ENCODE assay signal across 21 cellular contexts in the genomic region with DNA sequence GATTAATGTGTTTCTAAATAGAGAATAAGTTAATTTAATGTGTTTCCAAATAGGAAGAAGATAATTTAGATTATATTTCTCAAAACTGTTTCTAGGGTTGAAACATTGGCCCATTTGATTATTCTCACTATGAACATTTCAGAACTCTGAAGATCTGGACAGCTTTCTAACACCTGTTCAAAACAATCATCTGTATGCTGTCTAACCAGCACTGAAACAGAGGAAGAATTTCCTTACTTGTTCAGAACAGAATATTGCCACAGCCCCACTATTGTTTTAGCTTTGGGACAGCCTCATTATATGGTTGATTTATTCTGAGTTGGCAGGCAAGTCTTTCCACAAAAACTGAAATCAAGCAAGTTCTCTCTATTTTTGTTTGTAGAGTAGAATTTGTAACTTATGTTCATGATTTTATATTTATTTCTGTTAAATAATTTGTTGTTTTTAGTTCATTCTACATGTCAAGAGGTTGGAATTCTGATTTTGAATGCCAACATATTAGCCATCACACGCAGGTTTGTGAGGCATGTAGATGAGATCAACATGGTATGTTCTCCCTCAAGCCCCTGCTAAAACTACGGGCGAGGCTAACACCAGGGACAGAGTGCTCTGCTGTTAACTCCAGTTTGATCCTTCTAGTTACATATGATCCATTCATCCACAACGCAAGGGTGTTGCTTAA. TPM values are rescaled to one million over a fixed set of nuclear protein-coding genes. Genes with fewer than 3 reads are reported as not detected.
A peak's percentile ranks its signal among the peaks of the same experiment; 100 is the strongest.
DNase-seq lines count a peak whose midpoint lies in the region; ATAC-seq and TF ChIP-seq lines count a peak whose summit lies in the region.
"Had no signal": no experiment of that assay in that cellular context is flagged by ENCODE, and none has a peak within 500 bp of the region (broad histone marks: within the 10 kb centered on the region; RNA-seq: fewer than 3 reads in every experiment).

No MANE protein-coding gene starts in this region.

- H3K36me3 ChIP-seq in neutrophil (peaks cover 3% of the 10 kb centered on the region), breast epithelium (no peaks in the 10 kb centered on the region)
- H3K36me3 ChIP-seq: BE2C, HAP-1 had no signal

- peaks cover 40 to 61% (median 44%) of the 10 kb centered on the region in 3 donors for H3K36me3 Mint-ChIP-seq in immature natural killer cell

- no peaks in the 10 kb centered on the region for H3K27me3 ChIP-seq in neutrophil
- H3K27me3 ChIP-seq in breast epithelium, result no peaks in the 10 kb centered on the region
- H3K27me3 ChIP-seq: BE2C had no signal

- no peaks in the 10 kb centered on the region for H3K27me3 Mint-ChIP-seq in immature natural killer cell (ENCODE audit: low read depth in 3 of 3)
- H3K27me3 Mint-ChIP-seq: CD4-positive, alpha-beta T cell had no signal

- peaks cover 0 to 2% (median 0%) of the 10 kb centered on the region in 6 donors for H3K9me3 Mint-ChIP-seq in immature natural killer cell
- H3K9me3 Mint-ChIP-seq: CD4-positive, alpha-beta T cell had no signal

- H3K9me3 ChIP-seq in neutrophil (no peaks in the 10 kb centered on the region), breast epithelium (no peaks in the 10 kb centered on the region)
- H3K9me3 ChIP-seq: BE2C, HAP-1 had no signal

- H3K4me1 ChIP-seq in neutrophil (ENCODE audit: control insufficient read depth in 1 of 2, insufficient read depth in 1 of 2, low read depth in 1 of 2, low read length in 1 of 2) (peaks cover 93 to 96% of the 10 kb centered on the region in 2 experiments), breast epithelium (no peaks in the 10 kb centered on the region)
- H3K4me1 ChIP-seq: BE2C, HAP-1 had no signal

- H3K4me1 Mint-ChIP-seq in immature natural killer cell, result peaks cover 0 to 71% of the 10 kb centered on the region in 2 donors

- DNase-seq in LHCN-M2 (ENCODE audit: low read depth) (peak; percentile 32), immature natural killer cell (no peak), breast epithelium (ENCODE audit: low spot score in 2 of 2) (no peak), UCSD-AML1 (lab: John Stamatoyannopoulos, UW; ENCODE audit: unreplicated experiment) (no peak)
- DNase-seq in activated T-cell treated with anti-CD3 and anti-CD28 coated beads, Interleukin-2, amount 50 U/mL, for 48 hours, result no peak
- DNase-seq: ACHN; BE2C; CD4-positive, alpha-beta T cell; DMS153; DMS79; GDM1; GM23248 had no signal

- H3K4me3 Mint-ChIP-seq in immature natural killer cell, result peak overlapping the region in 4 of 5 donors; percentile 27 to 65 (median 50)
- H3K4me3 Mint-ChIP-seq: CD4-positive, alpha-beta T cell had no signal

- no peak for TF ChIP-seq CTCF in neutrophil (IDR thresholded peaks at IDR 0.05)
- no peak for TF ChIP-seq CTCF in breast epithelium (IDR thresholded peaks at IDR 0.05)

- H3K27ac Mint-ChIP-seq in immature natural killer cell, result peak overlapping the region in 4 of 6 donors; percentile 80 to 85 (median 82)
- H3K27ac Mint-ChIP-seq: CD4-positive, alpha-beta T cell had no signal

- intact Hi-C loops in breast epithelium (cut with DNase I; ENCODE audit: low total_unique reads), result no loop called here

- H3K4me3 ChIP-seq in neutrophil (ENCODE audit: low read depth in 1 of 2, low read length in 1 of 2), result no peak overlapping the region
- no peak overlapping the region for H3K4me3 ChIP-seq in breast epithelium
- H3K4me3 ChIP-seq: GM23248, HAP-1 had no signal

- TF ChIP-seq POLR2A in breast epithelium (IDR thresholded peaks at IDR 0.05), result no peak

- peak; percentile 2 for ATAC-seq in GM18907 (IDR thresholded peaks at IDR 0.05; ENCODE audit: unreplicated experiment)
- ATAC-seq in GM21825 (IDR thresholded peaks at IDR 0.05; ENCODE audit: unreplicated experiment), result no peak

- peak overlapping the region; percentile 32 for H3K27ac ChIP-seq in neutrophil
- no peak overlapping the region for H3K27ac ChIP-seq in breast epithelium
- H3K27ac ChIP-seq: C4-2B, GM23248, HL-60 had no signal

RNA-seq across cellular contexts. Expression of gene IL18RAP, which starts 11.2 kb away (rescaled TPM):
- total RNA-seq in LHCN-M2 (2014; rRNA removed) (not detected in 2 replicates), breast epithelium (1 to 10 TPM; 1.4 to 2.9 (median 2.3) TPM)
- polyA plus RNA-seq in LHCN-M2 (2012), result not detected
- polyA plus RNA-seq in immature natural killer cell, result 10 to 100 TPM; 58.1 to 60.8 (median 60.3) TPM
- total RNA-seq: Daoy, GM23248, HT1080 had no signal

RNA-seq across cellular contexts. Expression of gene SLC9A4, which starts 38.9 kb away (rescaled TPM):
- total RNA-seq in LHCN-M2 (2014; rRNA removed), result 0.06 TPM in 2 replicates
- polyA plus RNA-seq in LHCN-M2 (2012), result 0.16 TPM
- not detected for polyA plus RNA-seq in immature natural killer cell
- not detected for total RNA-seq in breast epithelium
- total RNA-seq: CD4-positive, alpha-beta T cell; Daoy; GM23248; H4; HT1080 had no signal
- polyA plus RNA-seq: GM23248 had no signal
